In the genomic region with DNA sequence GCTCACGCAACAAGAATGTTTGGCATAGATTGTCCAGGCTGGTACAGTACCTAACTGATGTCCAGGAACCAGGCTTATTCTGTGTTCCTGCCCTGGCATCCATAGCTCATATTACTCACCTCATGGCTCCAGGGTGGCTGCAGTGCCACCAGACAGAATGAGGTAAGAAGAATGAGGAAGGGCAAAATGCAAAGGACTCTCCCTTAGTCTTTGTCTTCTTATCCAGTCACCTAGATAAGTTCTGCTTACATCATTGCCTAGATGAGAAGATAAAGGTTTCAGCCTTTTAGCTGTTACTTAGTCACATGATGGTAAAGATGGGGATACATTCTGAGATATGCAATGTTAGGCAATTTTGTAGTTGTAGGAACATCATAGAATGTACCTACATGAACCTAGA, we compare ENCODE assay signal across 1 cellular context.
TF ChIP-seq lines count a peak whose summit lies in the region.

No MANE protein-coding gene starts in this region.

TF ChIP-seq in WTC11, 78 proteins besides CTCF, POLR2A, EP300 and RAD21:
- TF ChIP-seq, protein P1, sequence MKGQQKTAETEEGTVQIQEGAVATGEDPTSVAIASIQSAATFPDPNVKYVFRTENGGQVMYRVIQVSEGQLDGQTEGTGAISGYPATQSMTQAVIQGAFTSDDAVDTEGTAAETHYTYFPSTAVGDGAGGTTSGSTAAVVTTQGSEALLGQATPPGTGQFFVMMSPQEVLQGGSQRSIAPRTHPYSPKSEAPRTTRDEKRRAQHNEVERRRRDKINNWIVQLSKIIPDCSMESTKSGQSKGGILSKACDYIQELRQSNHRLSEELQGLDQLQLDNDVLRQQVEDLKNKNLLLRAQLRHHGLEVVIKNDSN (CRISPR knock-in tag; IDR thresholded peaks at IDR 0.05) = no peak
- no peak for TF ChIP-seq ATF1 (CRISPR knock-in tag; IDR thresholded peaks at IDR 0.05)
- TF ChIP-seq, protein P2, sequence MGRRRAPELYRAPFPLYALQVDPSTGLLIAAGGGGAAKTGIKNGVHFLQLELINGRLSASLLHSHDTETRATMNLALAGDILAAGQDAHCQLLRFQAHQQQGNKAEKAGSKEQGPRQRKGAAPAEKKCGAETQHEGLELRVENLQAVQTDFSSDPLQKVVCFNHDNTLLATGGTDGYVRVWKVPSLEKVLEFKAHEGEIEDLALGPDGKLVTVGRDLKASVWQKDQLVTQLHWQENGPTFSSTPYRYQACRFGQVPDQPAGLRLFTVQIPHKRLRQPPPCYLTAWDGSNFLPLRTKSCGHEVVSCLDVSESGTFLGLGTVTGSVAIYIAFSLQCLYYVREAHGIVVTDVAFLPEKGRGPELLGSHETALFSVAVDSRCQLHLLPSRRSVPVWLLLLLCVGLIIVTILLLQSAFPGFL (CRISPR knock-in tag; IDR thresholded peaks at IDR 0.05; ENCODE audit: borderline replicate concordance) = no peak
- TF ChIP-seq, protein P3, sequence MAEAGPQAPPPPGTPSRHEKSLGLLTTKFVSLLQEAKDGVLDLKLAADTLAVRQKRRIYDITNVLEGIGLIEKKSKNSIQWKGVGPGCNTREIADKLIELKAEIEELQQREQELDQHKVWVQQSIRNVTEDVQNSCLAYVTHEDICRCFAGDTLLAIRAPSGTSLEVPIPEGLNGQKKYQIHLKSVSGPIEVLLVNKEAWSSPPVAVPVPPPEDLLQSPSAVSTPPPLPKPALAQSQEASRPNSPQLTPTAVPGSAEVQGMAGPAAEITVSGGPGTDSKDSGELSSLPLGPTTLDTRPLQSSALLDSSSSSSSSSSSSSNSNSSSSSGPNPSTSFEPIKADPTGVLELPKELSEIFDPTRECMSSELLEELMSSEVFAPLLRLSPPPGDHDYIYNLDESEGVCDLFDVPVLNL (CRISPR knock-in tag; IDR thresholded peaks at IDR 0.05; ENCODE audit: borderline replicate concordance, low read depth) = no peak
- TF ChIP-seq, protein P4, sequence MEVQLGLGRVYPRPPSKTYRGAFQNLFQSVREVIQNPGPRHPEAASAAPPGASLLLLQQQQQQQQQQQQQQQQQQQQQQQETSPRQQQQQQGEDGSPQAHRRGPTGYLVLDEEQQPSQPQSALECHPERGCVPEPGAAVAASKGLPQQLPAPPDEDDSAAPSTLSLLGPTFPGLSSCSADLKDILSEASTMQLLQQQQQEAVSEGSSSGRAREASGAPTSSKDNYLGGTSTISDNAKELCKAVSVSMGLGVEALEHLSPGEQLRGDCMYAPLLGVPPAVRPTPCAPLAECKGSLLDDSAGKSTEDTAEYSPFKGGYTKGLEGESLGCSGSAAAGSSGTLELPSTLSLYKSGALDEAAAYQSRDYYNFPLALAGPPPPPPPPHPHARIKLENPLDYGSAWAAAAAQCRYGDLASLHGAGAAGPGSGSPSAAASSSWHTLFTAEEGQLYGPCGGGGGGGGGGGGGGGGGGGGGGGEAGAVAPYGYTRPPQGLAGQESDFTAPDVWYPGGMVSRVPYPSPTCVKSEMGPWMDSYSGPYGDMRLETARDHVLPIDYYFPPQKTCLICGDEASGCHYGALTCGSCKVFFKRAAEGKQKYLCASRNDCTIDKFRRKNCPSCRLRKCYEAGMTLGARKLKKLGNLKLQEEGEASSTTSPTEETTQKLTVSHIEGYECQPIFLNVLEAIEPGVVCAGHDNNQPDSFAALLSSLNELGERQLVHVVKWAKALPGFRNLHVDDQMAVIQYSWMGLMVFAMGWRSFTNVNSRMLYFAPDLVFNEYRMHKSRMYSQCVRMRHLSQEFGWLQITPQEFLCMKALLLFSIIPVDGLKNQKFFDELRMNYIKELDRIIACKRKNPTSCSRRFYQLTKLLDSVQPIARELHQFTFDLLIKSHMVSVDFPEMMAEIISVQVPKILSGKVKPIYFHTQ (CRISPR knock-in tag; IDR thresholded peaks at IDR 0.05) = no peak
- no peak for TF ChIP-seq ZNF317 (CRISPR knock-in tag; IDR thresholded peaks at IDR 0.05; ENCODE audit: borderline replicate concordance, low read depth)
- TF ChIP-seq, protein P5, sequence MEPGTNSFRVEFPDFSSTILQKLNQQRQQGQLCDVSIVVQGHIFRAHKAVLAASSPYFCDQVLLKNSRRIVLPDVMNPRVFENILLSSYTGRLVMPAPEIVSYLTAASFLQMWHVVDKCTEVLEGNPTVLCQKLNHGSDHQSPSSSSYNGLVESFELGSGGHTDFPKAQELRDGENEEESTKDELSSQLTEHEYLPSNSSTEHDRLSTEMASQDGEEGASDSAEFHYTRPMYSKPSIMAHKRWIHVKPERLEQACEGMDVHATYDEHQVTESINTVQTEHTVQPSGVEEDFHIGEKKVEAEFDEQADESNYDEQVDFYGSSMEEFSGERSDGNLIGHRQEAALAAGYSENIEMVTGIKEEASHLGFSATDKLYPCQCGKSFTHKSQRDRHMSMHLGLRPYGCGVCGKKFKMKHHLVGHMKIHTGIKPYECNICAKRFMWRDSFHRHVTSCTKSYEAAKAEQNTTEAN (CRISPR knock-in tag; IDR thresholded peaks at IDR 0.05) = no peak
- no peak for TF ChIP-seq MXD4 (CRISPR knock-in tag; IDR thresholded peaks at IDR 0.05; ENCODE audit: borderline replicate concordance)
- TF ChIP-seq ESRRA (CRISPR knock-in tag; IDR thresholded peaks at IDR 0.05; ENCODE audit: borderline replicate concordance) = no peak
- TF ChIP-seq, protein P6, sequence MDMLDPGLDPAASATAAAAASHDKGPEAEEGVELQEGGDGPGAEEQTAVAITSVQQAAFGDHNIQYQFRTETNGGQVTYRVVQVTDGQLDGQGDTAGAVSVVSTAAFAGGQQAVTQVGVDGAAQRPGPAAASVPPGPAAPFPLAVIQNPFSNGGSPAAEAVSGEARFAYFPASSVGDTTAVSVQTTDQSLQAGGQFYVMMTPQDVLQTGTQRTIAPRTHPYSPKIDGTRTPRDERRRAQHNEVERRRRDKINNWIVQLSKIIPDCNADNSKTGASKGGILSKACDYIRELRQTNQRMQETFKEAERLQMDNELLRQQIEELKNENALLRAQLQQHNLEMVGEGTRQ (CRISPR knock-in tag; IDR thresholded peaks at IDR 0.05) = no peak
- TF ChIP-seq, protein P7, sequence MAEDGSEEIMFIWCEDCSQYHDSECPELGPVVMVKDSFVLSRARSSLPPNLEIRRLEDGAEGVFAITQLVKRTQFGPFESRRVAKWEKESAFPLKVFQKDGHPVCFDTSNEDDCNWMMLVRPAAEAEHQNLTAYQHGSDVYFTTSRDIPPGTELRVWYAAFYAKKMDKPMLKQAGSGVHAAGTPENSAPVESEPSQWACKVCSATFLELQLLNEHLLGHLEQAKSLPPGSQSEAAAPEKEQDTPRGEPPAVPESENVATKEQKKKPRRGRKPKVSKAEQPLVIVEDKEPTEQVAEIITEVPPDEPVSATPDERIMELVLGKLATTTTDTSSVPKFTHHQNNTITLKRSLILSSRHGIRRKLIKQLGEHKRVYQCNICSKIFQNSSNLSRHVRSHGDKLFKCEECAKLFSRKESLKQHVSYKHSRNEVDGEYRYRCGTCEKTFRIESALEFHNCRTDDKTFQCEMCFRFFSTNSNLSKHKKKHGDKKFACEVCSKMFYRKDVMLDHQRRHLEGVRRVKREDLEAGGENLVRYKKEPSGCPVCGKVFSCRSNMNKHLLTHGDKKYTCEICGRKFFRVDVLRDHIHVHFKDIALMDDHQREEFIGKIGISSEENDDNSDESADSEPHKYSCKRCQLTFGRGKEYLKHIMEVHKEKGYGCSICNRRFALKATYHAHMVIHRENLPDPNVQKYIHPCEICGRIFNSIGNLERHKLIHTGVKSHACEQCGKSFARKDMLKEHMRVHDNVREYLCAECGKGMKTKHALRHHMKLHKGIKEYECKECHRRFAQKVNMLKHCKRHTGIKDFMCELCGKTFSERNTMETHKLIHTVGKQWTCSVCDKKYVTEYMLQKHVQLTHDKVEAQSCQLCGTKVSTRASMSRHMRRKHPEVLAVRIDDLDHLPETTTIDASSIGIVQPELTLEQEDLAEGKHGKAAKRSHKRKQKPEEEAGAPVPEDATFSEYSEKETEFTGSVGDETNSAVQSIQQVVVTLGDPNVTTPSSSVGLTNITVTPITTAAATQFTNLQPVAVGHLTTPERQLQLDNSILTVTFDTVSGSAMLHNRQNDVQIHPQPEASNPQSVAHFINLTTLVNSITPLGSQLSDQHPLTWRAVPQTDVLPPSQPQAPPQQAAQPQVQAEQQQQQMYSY (CRISPR knock-in tag; IDR thresholded peaks at IDR 0.05) = no peak
- TF ChIP-seq, protein P8, sequence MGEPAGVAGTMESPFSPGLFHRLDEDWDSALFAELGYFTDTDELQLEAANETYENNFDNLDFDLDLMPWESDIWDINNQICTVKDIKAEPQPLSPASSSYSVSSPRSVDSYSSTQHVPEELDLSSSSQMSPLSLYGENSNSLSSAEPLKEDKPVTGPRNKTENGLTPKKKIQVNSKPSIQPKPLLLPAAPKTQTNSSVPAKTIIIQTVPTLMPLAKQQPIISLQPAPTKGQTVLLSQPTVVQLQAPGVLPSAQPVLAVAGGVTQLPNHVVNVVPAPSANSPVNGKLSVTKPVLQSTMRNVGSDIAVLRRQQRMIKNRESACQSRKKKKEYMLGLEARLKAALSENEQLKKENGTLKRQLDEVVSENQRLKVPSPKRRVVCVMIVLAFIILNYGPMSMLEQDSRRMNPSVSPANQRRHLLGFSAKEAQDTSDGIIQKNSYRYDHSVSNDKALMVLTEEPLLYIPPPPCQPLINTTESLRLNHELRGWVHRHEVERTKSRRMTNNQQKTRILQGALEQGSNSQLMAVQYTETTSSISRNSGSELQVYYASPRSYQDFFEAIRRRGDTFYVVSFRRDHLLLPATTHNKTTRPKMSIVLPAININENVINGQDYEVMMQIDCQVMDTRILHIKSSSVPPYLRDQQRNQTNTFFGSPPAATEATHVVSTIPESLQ (CRISPR knock-in tag; IDR thresholded peaks at IDR 0.05) = no peak
- no peak for TF ChIP-seq TP53 (CRISPR knock-in tag; IDR thresholded peaks at IDR 0.05)
- TF ChIP-seq EMX1 (CRISPR knock-in tag; IDR thresholded peaks at IDR 0.05) = no peak
TF ChIP-seq in WTC11: peak in this region for 0.
